In the genomic region with DNA sequence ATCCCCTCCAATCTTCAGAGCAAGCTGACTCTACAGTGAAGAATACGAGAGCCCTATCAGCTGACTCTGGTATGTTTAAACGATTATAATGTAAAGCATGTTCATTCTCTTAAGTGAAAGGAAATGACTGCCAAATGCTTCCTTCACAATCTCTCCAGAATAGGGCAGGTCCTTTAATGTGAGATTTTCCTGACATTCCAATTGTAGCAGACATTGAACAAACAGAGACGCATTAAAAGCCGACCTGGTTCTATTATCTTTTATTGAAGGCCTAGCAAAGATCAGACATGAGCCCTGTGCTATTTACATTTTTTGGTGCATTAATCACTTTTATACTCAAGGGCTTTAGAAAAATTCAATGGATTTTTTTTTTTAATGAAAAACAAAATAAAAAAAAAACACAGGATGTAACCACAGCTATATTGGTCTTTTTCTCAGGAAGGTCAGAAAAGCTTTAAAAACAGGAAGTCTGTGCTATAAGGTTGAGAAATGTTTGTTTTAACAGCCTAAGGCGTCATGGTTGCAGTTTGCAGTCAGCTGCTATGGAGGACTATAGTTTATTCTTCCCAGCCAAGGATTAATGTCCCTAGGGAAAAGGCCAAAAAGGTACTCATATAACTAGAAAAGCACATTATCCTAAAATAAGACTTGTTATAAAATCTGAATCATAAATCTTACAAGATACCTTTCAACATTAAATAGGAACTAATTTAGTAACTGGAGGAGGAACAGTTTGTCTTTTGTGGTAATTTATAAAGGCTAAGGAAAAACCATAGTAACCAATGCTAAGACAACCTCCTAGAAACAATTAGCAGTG, we compare ENCODE assay signal across 8 cellular contexts.
DNase-seq lines count a peak whose midpoint lies in the region; ATAC-seq, FAIRE-seq and TF ChIP-seq lines count a peak whose summit lies in the region.

No MANE protein-coding gene starts in this region.

- 27% methylated on average over 5 of the region's 5 CpGs for WGBS in liver

- ATAC-seq in thoracic aorta (ENCODE audit: insufficient number of reproducible peaks, low FRiP score, low read depth) (no peak), HG03342 (IDR thresholded peaks at IDR 0.05; ENCODE audit: unreplicated experiment) (no peak)

- H3K4me3 ChIP-seq in OCI-LY1 (ENCODE audit: low read depth, low read length, poor library complexity, severe bottlenecking) = no peak overlapping the region
- H3K4me3 ChIP-seq in bronchial epithelial cell (ENCODE audit: low read depth, low read length) = no peak overlapping the region
- no peak overlapping the region for H3K4me3 ChIP-seq in liver (ENCODE audit: low read depth in 1 of 3, low read length in 3 of 3)
- peak overlapping the region; percentile 43 for H3K4me3 ChIP-seq in thoracic aorta

- DNase-seq in COR-L47 (lab: John Stamatoyannopoulos, UW) = peak; percentile 29
- peak; percentile 33 for DNase-seq in HuH-7.5 (ENCODE audit: low spot score)
- peak; percentile 80 for DNase-seq in bronchial epithelial cell (ENCODE audit: low read depth)
- DNase-seq in thoracic aorta (ENCODE audit: low spot score) = no peak
- no peak for DNase-seq in activated CD4-positive, alpha-beta T cell treated with anti-CD3 and anti-CD28 coated beads, Interleukin-2, amount 50 U/mL, for 4 hours

- FAIRE-seq in bronchial epithelial cell (lab: Jason Lieb, UNC) = no peak

- H4K20me1 ChIP-seq in OCI-LY1 (ENCODE audit: insufficient read depth, low read length) = no peaks in the 10 kb centered on the region

- peaks cover 16% of the 10 kb centered on the region for H3K4me1 ChIP-seq in OCI-LY1 (ENCODE audit: insufficient read depth, low read length, severe bottlenecking)
- peaks cover 2 to 16% (median 15%) of the 10 kb centered on the region in 4 donors for H3K4me1 ChIP-seq in liver (ENCODE audit: control insufficient read depth in 4 of 4, insufficient read depth in 4 of 4, low read length in 3 of 4)
- H3K4me1 ChIP-seq in thoracic aorta (ENCODE audit: control insufficient read depth in 1 of 2, low read depth in 2 of 2) = peaks cover 26 to 29% of the 10 kb centered on the region in 2 donors

- no peaks in the 10 kb centered on the region for H3K79me2 ChIP-seq in OCI-LY1 (ENCODE audit: insufficient read depth, low read length)

- no peaks in the 10 kb centered on the region for H3K9me3 ChIP-seq in OCI-LY1 (ENCODE audit: low read length)
- H3K9me3 ChIP-seq in liver (ENCODE audit: control insufficient read depth in 4 of 4, low read length in 3 of 4) = no peaks in the 10 kb centered on the region
- no peaks in the 10 kb centered on the region for H3K9me3 ChIP-seq in thoracic aorta

- peak overlapping the region; percentile 11; the same call in 1 of the 2 replicates for H3K4me2 ChIP-seq in OCI-LY1 (ENCODE audit: low read length)

- H3K36me3 ChIP-seq in OCI-LY1 (ENCODE audit: insufficient read depth, low read length) (no peaks in the 10 kb centered on the region), bronchial epithelial cell (ENCODE audit: control insufficient read depth, insufficient read depth, low read length) (no peaks in the 10 kb centered on the region), liver (ENCODE audit: control insufficient read depth in 4 of 4, insufficient read depth in 3 of 4, low read depth in 1 of 4, low read length in 3 of 4) (no peaks in the 10 kb centered on the region), thoracic aorta (no peaks in the 10 kb centered on the region)

- no peak for TF ChIP-seq CTCF in OCI-LY1 (IDR thresholded peaks at IDR 0.05; ENCODE audit: low read length)
- no peak for TF ChIP-seq CTCF in bronchial epithelial cell (IDR thresholded peaks at IDR 0.05; ENCODE audit: insufficient read depth, low read length, severe bottlenecking)
- no peak for TF ChIP-seq CTCF in liver (IDR thresholded peaks at IDR 0.05; ENCODE audit: low read depth, low read length, missing input control)
- TF ChIP-seq CTCF in thoracic aorta (IDR thresholded peaks at IDR 0.05) = no peak

- no peak for TF ChIP-seq RAD21 in liver (IDR thresholded peaks at IDR 0.05)

- H3K27ac ChIP-seq in OCI-LY1 (ENCODE audit: low read depth, low read length, poor library complexity, severe bottlenecking) (no peak overlapping the region), liver (ENCODE audit: low read depth in 1 of 2, low read length in 2 of 2) (peak overlapping the region; percentile 32 to 63), thoracic aorta (peak overlapping the region; percentile 57 to 61)

- no peaks in the 10 kb centered on the region for H3F3A ChIP-seq in OCI-LY1 (ENCODE audit: insufficient read depth, low read length)

- no peaks in the 10 kb centered on the region for H3K27me3 ChIP-seq in OCI-LY1 (ENCODE audit: insufficient read depth, low read length)
- H3K27me3 ChIP-seq in bronchial epithelial cell (ENCODE audit: control insufficient read depth, insufficient read depth, low read length) = no peaks in the 10 kb centered on the region
- H3K27me3 ChIP-seq in liver (ENCODE audit: control insufficient read depth in 4 of 4, insufficient read depth in 4 of 4, low read length in 3 of 4) = no peaks in the 10 kb centered on the region
- H3K27me3 ChIP-seq in thoracic aorta (replicated peaks; ENCODE audit: insufficient read depth) = no peaks in the 10 kb centered on the region

- no peak overlapping the region for H2AFZ ChIP-seq in OCI-LY1 (ENCODE audit: low read length)

- H3K9me2 ChIP-seq in OCI-LY1 (ENCODE audit: low read depth, low read length) = no peaks in the 10 kb centered on the region

- no peak overlapping the region for H3K9ac ChIP-seq in OCI-LY1 (ENCODE audit: low read length)
- peak overlapping the region; percentile 19 to 39 for H3K9ac ChIP-seq in liver (ENCODE audit: low read depth in 1 of 2, low read length in 2 of 2)

TF ChIP-seq in liver, 16 proteins besides CTCF, POLR2A, EP300 and RAD21:
- TF ChIP-seq EGR1 (IDR thresholded peaks at IDR 0.05; ENCODE audit: low read depth in 2 of 2) (no peak), FOXA1 (IDR thresholded peaks at IDR 0.05) (no peak), NR2F2 (IDR thresholded peaks at IDR 0.05) (peak; percentile 17), YY1 (IDR thresholded peaks at IDR 0.05) (peak; percentile 43)
- TF ChIP-seq, protein P1, sequence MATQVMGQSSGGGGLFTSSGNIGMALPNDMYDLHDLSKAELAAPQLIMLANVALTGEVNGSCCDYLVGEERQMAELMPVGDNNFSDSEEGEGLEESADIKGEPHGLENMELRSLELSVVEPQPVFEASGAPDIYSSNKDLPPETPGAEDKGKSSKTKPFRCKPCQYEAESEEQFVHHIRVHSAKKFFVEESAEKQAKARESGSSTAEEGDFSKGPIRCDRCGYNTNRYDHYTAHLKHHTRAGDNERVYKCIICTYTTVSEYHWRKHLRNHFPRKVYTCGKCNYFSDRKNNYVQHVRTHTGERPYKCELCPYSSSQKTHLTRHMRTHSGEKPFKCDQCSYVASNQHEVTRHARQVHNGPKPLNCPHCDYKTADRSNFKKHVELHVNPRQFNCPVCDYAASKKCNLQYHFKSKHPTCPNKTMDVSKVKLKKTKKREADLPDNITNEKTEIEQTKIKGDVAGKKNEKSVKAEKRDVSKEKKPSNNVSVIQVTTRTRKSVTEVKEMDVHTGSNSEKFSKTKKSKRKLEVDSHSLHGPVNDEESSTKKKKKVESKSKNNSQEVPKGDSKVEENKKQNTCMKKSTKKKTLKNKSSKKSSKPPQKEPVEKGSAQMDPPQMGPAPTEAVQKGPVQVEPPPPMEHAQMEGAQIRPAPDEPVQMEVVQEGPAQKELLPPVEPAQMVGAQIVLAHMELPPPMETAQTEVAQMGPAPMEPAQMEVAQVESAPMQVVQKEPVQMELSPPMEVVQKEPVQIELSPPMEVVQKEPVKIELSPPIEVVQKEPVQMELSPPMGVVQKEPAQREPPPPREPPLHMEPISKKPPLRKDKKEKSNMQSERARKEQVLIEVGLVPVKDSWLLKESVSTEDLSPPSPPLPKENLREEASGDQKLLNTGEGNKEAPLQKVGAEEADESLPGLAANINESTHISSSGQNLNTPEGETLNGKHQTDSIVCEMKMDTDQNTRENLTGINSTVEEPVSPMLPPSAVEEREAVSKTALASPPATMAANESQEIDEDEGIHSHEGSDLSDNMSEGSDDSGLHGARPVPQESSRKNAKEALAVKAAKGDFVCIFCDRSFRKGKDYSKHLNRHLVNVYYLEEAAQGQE (IDR thresholded peaks at IDR 0.05) = peak; percentile 10

Comparison
In these comparisons a context has a peak if more than half of its experiments do, and no peak if none do; other contexts are left out.
1. DNase-seq: peak in COR-L47 (single experiment), HuH-7.5 (single experiment) and bronchial epithelial cell (single experiment); none in thoracic aorta (single experiment) and activated CD4-positive, alpha-beta T cell treated with anti-CD3 and anti-CD28 coated beads, Interleukin-2, amount 50 U/mL, for 4 hours (0 of 2).